8 cellular contexts compared by ENCODE assay signal in the genomic region with DNA sequence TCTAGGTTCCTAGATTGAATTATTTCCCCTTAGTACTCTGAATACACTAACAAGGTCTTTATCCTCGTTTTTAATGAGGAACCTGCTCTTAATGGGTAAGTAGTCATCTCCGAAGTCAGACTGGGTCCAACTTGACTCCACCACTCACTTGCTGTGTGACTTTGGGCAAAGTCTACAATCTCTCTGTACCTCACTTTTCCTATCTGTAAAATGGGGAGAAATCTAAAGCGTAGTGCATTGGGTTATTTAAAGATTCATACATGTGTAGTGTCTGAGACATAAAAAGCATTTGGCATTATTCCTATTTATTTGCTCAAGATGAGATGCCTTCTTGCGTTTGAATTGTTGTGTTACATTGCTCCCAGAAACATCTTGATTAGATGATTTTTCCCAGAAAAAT. TPM values are rescaled to one million over a fixed set of nuclear protein-coding genes. Genes with fewer than 3 reads are reported as not detected.
DNase-seq lines count a peak whose midpoint lies in the region; ATAC-seq, FAIRE-seq and TF ChIP-seq lines count a peak whose summit lies in the region.

No MANE protein-coding gene starts in this region.

- no peaks in the 10 kb centered on the region for H3K79me2 ChIP-seq in OCI-LY7 (ENCODE audit: insufficient read depth, low read depth, low read length)
- H3K79me2 ChIP-seq in endothelial cell of umbilical vein (ENCODE audit: control insufficient read depth, insufficient read depth, low read length) = no peaks in the 10 kb centered on the region

- no peak for ATAC-seq in CD4-positive, CD25-positive, alpha-beta regulatory T cell (ENCODE audit: low read depth in 2 of 2)
- no peak for ATAC-seq in GM19452 (IDR thresholded peaks at IDR 0.05; ENCODE audit: unreplicated experiment)
- no peak for ATAC-seq in GM18907 (IDR thresholded peaks at IDR 0.05; ENCODE audit: unreplicated experiment)
- ATAC-seq in left colon = no peak

- H3K36me3 Mint-ChIP-seq in CD4-positive, CD25-positive, alpha-beta regulatory T cell = no peaks in the 10 kb centered on the region
- H3K36me3 Mint-ChIP-seq in osteocyte (ENCODE audit: unreplicated experiment) = peaks cover under 1% of the 10 kb centered on the region

- H3K9ac ChIP-seq in endothelial cell of umbilical vein (replicated peaks; ENCODE audit: extremely low read depth, insufficient read depth, low read length) = no peak overlapping the region

- H3K9me1 ChIP-seq in endothelial cell of umbilical vein (replicated peaks; ENCODE audit: control insufficient read depth, extremely low read depth, insufficient read depth, low read length) = no peaks in the 10 kb centered on the region

- H3K4me3 ChIP-seq in CD4-positive, CD25-positive, alpha-beta regulatory T cell (ENCODE audit: low read depth, low read length) = peak overlapping the region; percentile 79
- no peak overlapping the region for H3K4me3 ChIP-seq in OCI-LY7 (ENCODE audit: low read depth, low read length, poor library complexity, severe bottlenecking)
- H3K4me3 ChIP-seq in endothelial cell of umbilical vein (replicated peaks in 1 of 3; ENCODE audit: insufficient read depth in 1 of 3, low read depth in 1 of 3, low read length in 3 of 3) = no peak overlapping the region

- no peak overlapping the region; the same call in 1 of the 2 replicates for H2AFZ ChIP-seq in OCI-LY7 (ENCODE audit: low read length)
- peak overlapping the region; percentile 99 for H2AFZ ChIP-seq in endothelial cell of umbilical vein (ENCODE audit: low read depth, low read length)

- POLR2A ChIA-PET in OCI-LY7 (lab: Charles Lee) = interaction anchor here (1.0 to 3.0 kb wide), 6 partner anchors 11 to 236 kb away, joined by 3 to 20 read pairs (median 4); a partner anchor contains a TSS
- POLR2A ChIA-PET in endothelial cell of umbilical vein (lab: Charles Lee) = interaction anchor here (1.6 to 2.0 kb wide), 2 partner anchors 50 to 228 kb away, joined by 4 to 16 read pairs; a partner anchor contains a TSS

- H3K9me2 ChIP-seq in OCI-LY7 (ENCODE audit: insufficient read depth, low read length) = no peaks in the 10 kb centered on the region

- peak overlapping the region; percentile 87 for H3K27ac ChIP-seq in CD4-positive, CD25-positive, alpha-beta regulatory T cell (ENCODE audit: insufficient read depth, low read length, poor library complexity, severe bottlenecking)
- no peak overlapping the region for H3K27ac ChIP-seq in OCI-LY7 (ENCODE audit: low read depth, low read length, poor library complexity, severe bottlenecking)
- no peak overlapping the region for H3K27ac ChIP-seq in endothelial cell of umbilical vein (ENCODE audit: insufficient read depth, low read depth, low read length)

- BruUV-seq in OCI-LY7 (replicated peaks; lab: Mats Ljungman, UMichigan) (no TSS peak), endothelial cell of umbilical vein (replicated peaks; lab: Mats Ljungman, UMichigan) (no TSS peak)

- H3K9me3 ChIP-seq in CD4-positive, CD25-positive, alpha-beta regulatory T cell (ENCODE audit: control insufficient read depth in 2 of 2, low read length in 2 of 2) = no peaks in the 10 kb centered on the region
- H3K9me3 ChIP-seq in OCI-LY7 (ENCODE audit: low read length) = no peaks in the 10 kb centered on the region
- H3K9me3 ChIP-seq in endothelial cell of umbilical vein (replicated peaks; ENCODE audit: control insufficient read depth, insufficient read depth, low read length) = no peaks in the 10 kb centered on the region

- FAIRE-seq in endothelial cell of umbilical vein (lab: Jason Lieb, UNC) = peak; percentile 15

- no peaks in the 10 kb centered on the region for H3K36me3 ChIP-seq in CD4-positive, CD25-positive, alpha-beta regulatory T cell (ENCODE audit: control insufficient read depth, insufficient read depth, low read length)
- H3K36me3 ChIP-seq in OCI-LY7 (ENCODE audit: insufficient read depth, low read length) (no peaks in the 10 kb centered on the region; the same call in 1 of the 2 replicates), endothelial cell of umbilical vein (ENCODE audit: control insufficient read depth in 2 of 2, extremely low read depth in 1 of 2, insufficient read depth in 2 of 2, low read length in 2 of 2) (no peaks in the 10 kb centered on the region)

- no peak for TF ChIP-seq POLR2A in endothelial cell of umbilical vein (IDR thresholded peaks at IDR 0.05; ENCODE audit: low read depth, low read length)

- peak overlapping the region; percentile 83 to 95 (median 94) for H3K4me3 Mint-ChIP-seq in CD4-positive, CD25-positive, alpha-beta regulatory T cell
- peak overlapping the region; percentile 89 for H3K4me3 Mint-ChIP-seq in osteocyte (ENCODE audit: unreplicated experiment)

- H3K27ac Mint-ChIP-seq in CD4-positive, CD25-positive, alpha-beta regulatory T cell = peak overlapping the region; percentile 94 to 96 (median 95)
- no peak overlapping the region for H3K27ac Mint-ChIP-seq in osteocyte (ENCODE audit: unreplicated experiment)

- H4K20me1 ChIP-seq in OCI-LY7 (ENCODE audit: insufficient read depth, low read length) = no peaks in the 10 kb centered on the region
- H4K20me1 ChIP-seq in endothelial cell of umbilical vein (replicated peaks; ENCODE audit: control insufficient read depth, extremely low read depth, insufficient read depth, low read length) = no peaks in the 10 kb centered on the region

- H3K9me3 Mint-ChIP-seq in CD4-positive, CD25-positive, alpha-beta regulatory T cell = no peaks in the 10 kb centered on the region
- no peaks in the 10 kb centered on the region for H3K9me3 Mint-ChIP-seq in osteocyte (ENCODE audit: unreplicated experiment)

- dilution Hi-C loops in endothelial cell of umbilical vein (cut with MboI; ENCODE audit: extremely low pct_ligation_motif_present, low sequenced_read_pairs) = no loop called here

- peaks cover 13 to 38% (median 27%) of the 10 kb centered on the region in 4 donors for H3K4me1 Mint-ChIP-seq in CD4-positive, CD25-positive, alpha-beta regulatory T cell
- peaks cover 19% of the 10 kb centered on the region for H3K4me1 Mint-ChIP-seq in osteocyte (ENCODE audit: unreplicated experiment)

- H3K4me1 ChIP-seq in CD4-positive, CD25-positive, alpha-beta regulatory T cell (ENCODE audit: control insufficient read depth, insufficient read depth, low read length, poor library complexity, severe bottlenecking) = peaks cover 23% of the 10 kb centered on the region
- H3K4me1 ChIP-seq in OCI-LY7 (ENCODE audit: insufficient read depth, low read length, poor library complexity, severe bottlenecking) (peaks cover 44% of the 10 kb centered on the region), endothelial cell of umbilical vein (ENCODE audit: control insufficient read depth, extremely low read depth, insufficient read depth, low read length) (peaks cover 12% of the 10 kb centered on the region)

- no peak for DNase-seq in CD4-positive, CD25-positive, alpha-beta regulatory T cell
- DNase-seq in OCI-LY7 (ENCODE audit: low spot score) (no peak), endothelial cell of umbilical vein (ENCODE audit: low read depth, low spot score) (no peak), osteocyte (ENCODE audit: extremely low spot score, unreplicated experiment) (no peak), left colon (no peak)
- no peak for DNase-seq in activated CD4-positive, alpha-beta T cell treated with anti-CD3 and anti-CD28 coated beads, Interleukin-2, amount 50 U/mL, for 4 hours

- H3K4me2 ChIP-seq in OCI-LY7 (ENCODE audit: low read length) (peak overlapping the region; percentile 88), endothelial cell of umbilical vein (ENCODE audit: insufficient read depth, low read length) (peak overlapping the region; percentile 80)

- TF ChIP-seq CTCF in OCI-LY7 (conservative IDR thresholded peaks at IDR 0.05; ENCODE audit: low read length) (no peak), endothelial cell of umbilical vein (IDR thresholded peaks at IDR 0.05; ENCODE audit: extremely low read depth in 1 of 2, insufficient read depth in 1 of 2, low read depth in 1 of 2, low read length in 2 of 2) (no peak), osteocyte (IDR thresholded peaks at IDR 0.05) (no peak)

- intact Hi-C loops in OCI-LY7 (cut with micrococcal nuclease; ENCODE audit: unreplicated experiment) = no loop called here
- intact Hi-C loops in endothelial cell of umbilical vein (cut with micrococcal nuclease) = no loop called here
- intact Hi-C loops in left colon (cut with DNase I, micrococcal nuclease) = loop anchor here in 1 of 2 donors (5.0 kb wide), 1 partner anchor 172 kb away; no protein-coding TSS in a partner anchor

- H3K27me3 ChIP-seq in CD4-positive, CD25-positive, alpha-beta regulatory T cell (ENCODE audit: control insufficient read depth, insufficient read depth, low read length) = no peaks in the 10 kb centered on the region
- no peaks in the 10 kb centered on the region for H3K27me3 ChIP-seq in endothelial cell of umbilical vein (ENCODE audit: control insufficient read depth in 2 of 2, insufficient read depth in 2 of 2, low read length in 2 of 2)

- CTCF ChIA-PET in OCI-LY7 (lab: Charles Lee; ENCODE audit: unreplicated experiment) = interaction anchor here (1.0 kb wide), 1 partner anchor 54 kb away, joined by 3 read pairs; no protein-coding TSS in a partner anchor
- CTCF ChIA-PET in endothelial cell of umbilical vein (lab: Charles Lee) = interaction anchor here (0.6 to 3.6 kb wide), 6 partner anchors 12 to 1918 kb away, joined by 3 to 36 read pairs (median 8); a partner anchor contains a TSS

- H3K27me3 Mint-ChIP-seq in CD4-positive, CD25-positive, alpha-beta regulatory T cell = no peaks in the 10 kb centered on the region
- no peaks in the 10 kb centered on the region for H3K27me3 Mint-ChIP-seq in osteocyte (ENCODE audit: unreplicated experiment)

TF ChIP-seq in endothelial cell of umbilical vein, 7 proteins besides CTCF, POLR2A, EP300 and RAD21 (continues in another document):
- no peak for TF ChIP-seq GATA2 (IDR thresholded peaks at IDR 0.05; ENCODE audit: insufficient read depth, insufficient read length, low read depth, low read length)
- TF ChIP-seq FOS (IDR thresholded peaks at IDR 0.05; ENCODE audit: borderline replicate concordance, insufficient read depth, low read length) = no peak
- no peak for TF ChIP-seq EZH2 (IDR thresholded peaks at IDR 0.05; ENCODE audit: borderline replicate concordance, low read depth, low read length, severe bottlenecking)
- TF ChIP-seq POLR2AphosphoS5 (IDR thresholded peaks at IDR 0.05; ENCODE audit: insufficient read depth, low read depth, low read length) = no peak

RNA-seq across cellular contexts. Expression of a gene that starts 51.5 kb away (rescaled TPM):
- 26.2 TPM for total RNA-seq in CD4-positive, CD25-positive, alpha-beta regulatory T cell
- polyA plus RNA-seq in CD4-positive, CD25-positive, alpha-beta regulatory T cell = 1 to 10 TPM; 6.9 to 9.7 (median 8.0) TPM
- 32.5 and 35.1 TPM in 2 replicates for total RNA-seq in OCI-LY7 (2014; rRNA removed; shearing (Covaris generic))
- total RNA-seq in OCI-LY7 (2022) = 69.8 and 70.6 TPM in 2 replicates
- 32.1 and 33.4 TPM in 2 replicates for total RNA-seq in endothelial cell of umbilical vein
- polyA plus RNA-seq in endothelial cell of umbilical vein = 11.1 and 13.3 TPM in 2 replicates
- polyA plus RNA-seq in endothelial cell of umbilical vein (2011; cell fraction: cytosol; rRNA removed) = 11.2 and 11.6 TPM in 2 replicates
- 8.5 and 8.6 TPM in 2 replicates for polyA plus RNA-seq in endothelial cell of umbilical vein (2011; cell fraction: nucleus; rRNA removed)
- polyA plus RNA-seq in endothelial cell of umbilical vein (2012) = 12.4 and 15.7 TPM in 2 replicates
- polyA minus RNA-seq in endothelial cell of umbilical vein = 54.5 and 63.9 TPM in 2 replicates
- 32.1 TPM for polyA minus RNA-seq in endothelial cell of umbilical vein (2011; cell fraction: cytosol; rRNA and poly(A)+ RNA removed)
- 12.3 TPM in 2 replicates for polyA minus RNA-seq in endothelial cell of umbilical vein (2011; cell fraction: nucleus; rRNA and poly(A)+ RNA removed)
- total RNA-seq in osteocyte = 40.8 and 43.4 TPM in 2 replicates
- total RNA-seq in left colon = 10 to 100 TPM; 23.9 to 29.5 TPM
